ENCODE assay signal across 23 cellular contexts in the genomic region with DNA sequence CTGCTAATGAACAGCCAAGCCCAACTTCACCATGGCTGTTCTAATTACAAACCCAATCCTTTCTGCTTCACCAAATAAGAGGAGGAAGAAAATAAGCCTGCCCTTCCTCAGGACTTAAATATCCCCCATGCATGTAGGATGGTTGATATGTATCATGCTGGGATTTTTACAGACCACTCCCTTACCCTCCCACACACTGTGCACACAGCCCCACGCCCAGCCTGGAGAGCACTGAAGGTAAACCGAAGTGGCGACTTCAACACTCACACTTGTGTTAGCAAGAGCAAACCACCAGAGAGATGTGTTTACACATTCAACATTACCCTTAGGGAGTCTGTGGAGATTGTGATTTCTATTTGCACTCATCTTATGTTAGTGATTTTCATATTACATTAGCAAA.
DNase-seq lines count a peak whose midpoint lies in the region; ATAC-seq and TF ChIP-seq lines count a peak whose summit lies in the region.
"Had no signal": no experiment of that assay in that cellular context is flagged by ENCODE, and none has a peak within 500 bp of the region (broad histone marks: within the 10 kb centered on the region; RNA-seq: fewer than 3 reads in every experiment).

No MANE protein-coding gene starts in this region.

- H3K36me3 ChIP-seq in Karpas-422 (ENCODE audit: insufficient read depth, low read length) (no peaks in the 10 kb centered on the region), upper lobe of right lung (no peaks in the 10 kb centered on the region)
- H3K36me3 ChIP-seq: BLaER1 treated with 17β-estradiol and CSF1 and Interleukin-3, amounts not matched to agents 10 nM and 100 nM; HAP-1 had no signal

- H3K79me2 ChIP-seq in Karpas-422 (ENCODE audit: low read length) = no peaks in the 10 kb centered on the region

- no peaks in the 10 kb centered on the region for H4K20me1 ChIP-seq in Karpas-422 (ENCODE audit: insufficient read depth, low read depth, low read length)
- H4K20me1 ChIP-seq: BLaER1 treated with 17β-estradiol and CSF1 and Interleukin-3, amounts not matched to agents 10 nM and 100 nM had no signal

- TF ChIP-seq CTCF in dorsolateral prefrontal cortex (IDR thresholded peaks at IDR 0.05 in 54 of 56, conservative IDR thresholded peaks at IDR 0.05 in 2 of 56; ENCODE audit: low read depth in 1 of 56, partially characterized antibody in 56 of 56) (no peak), upper lobe of right lung (IDR thresholded peaks at IDR 0.05) (no peak)

- H3K27me3 ChIP-seq in Karpas-422 (ENCODE audit: low read length) = no peaks in the 10 kb centered on the region
- no peaks in the 10 kb centered on the region for H3K27me3 ChIP-seq in dorsolateral prefrontal cortex
- peaks cover 12% of the 10 kb centered on the region for H3K27me3 ChIP-seq in upper lobe of right lung
- H3K27me3 ChIP-seq: BLaER1 treated with 17β-estradiol and CSF1 and Interleukin-3, amounts not matched to agents 10 nM and 100 nM had no signal

- peak overlapping the region; percentile 3; the same call in 1 of the 2 replicates for H3K9ac ChIP-seq in Karpas-422 (ENCODE audit: low read length)
- H3K9ac ChIP-seq: BLaER1 treated with 17β-estradiol and CSF1 and Interleukin-3, amounts not matched to agents 10 nM and 100 nM had no signal

- no peaks in the 10 kb centered on the region for H3K9me3 ChIP-seq in Karpas-422 (ENCODE audit: low read length)
- no peaks in the 10 kb centered on the region for H3K9me3 ChIP-seq in upper lobe of right lung
- H3K9me3 ChIP-seq: A549; BLaER1 treated with 17β-estradiol and CSF1 and Interleukin-3, amounts not matched to agents 10 nM and 100 nM; Caco-2; HAP-1 had no signal

- H2AFZ ChIP-seq in Karpas-422 (ENCODE audit: low read length) = peak overlapping the region; percentile 26; the same call in 1 of the 2 replicates

- H3K4me1 ChIP-seq in Karpas-422 (ENCODE audit: low read length) = peaks cover 81% of the 10 kb centered on the region
- no peaks in the 10 kb centered on the region for H3K4me1 ChIP-seq in upper lobe of right lung
- H3K4me1 ChIP-seq: A549; BLaER1 treated with 17β-estradiol and CSF1 and Interleukin-3, amounts not matched to agents 10 nM and 100 nM had no signal

- H3K27ac ChIP-seq in Karpas-422 (ENCODE audit: low read length) = peak overlapping the region; percentile 92
- H3K27ac ChIP-seq in dorsolateral prefrontal cortex = peak overlapping the region in 35 of 59 donors; percentile 1 to 87 (median 57)
- no peak overlapping the region for H3K27ac ChIP-seq in upper lobe of right lung
- H3K27ac ChIP-seq: A549; BLaER1 treated with 17β-estradiol and CSF1 and Interleukin-3, amounts not matched to agents 10 nM and 100 nM; RWPE1 had no signal

- no peaks in the 10 kb centered on the region for H3K9me2 ChIP-seq in Karpas-422 (replicated peaks; ENCODE audit: insufficient read depth, low read length)

- peak overlapping the region; percentile 56 for H3K4me2 ChIP-seq in Karpas-422 (ENCODE audit: low read depth, low read length, poor library complexity, severe bottlenecking)
- H3K4me2 ChIP-seq: A549; BLaER1 treated with 17β-estradiol and CSF1 and Interleukin-3, amounts not matched to agents 10 nM and 100 nM had no signal

- H3K4me3 ChIP-seq in Karpas-422 (ENCODE audit: low read length) (no peak overlapping the region), dorsolateral prefrontal cortex (no peak overlapping the region), upper lobe of right lung (no peak overlapping the region)
- H3K4me3 ChIP-seq: A549; BLaER1 treated with 17β-estradiol and CSF1 and Interleukin-3, amounts not matched to agents 10 nM and 100 nM; GM12878; HAP-1 had no signal

- intact Hi-C loops in dorsolateral prefrontal cortex (cut with DNase I) (no loop called here), upper lobe of right lung (cut with DNase I) (no loop called here)

- peak; percentile 24 for DNase-seq in NCI-H748 (lab: John Stamatoyannopoulos, UW; ENCODE audit: unreplicated experiment)
- no peak for DNase-seq in NCI-H748 treated with DMSO at 0.1 percent for 48 hours (lab: John Stamatoyannopoulos, UW)
- no peak for DNase-seq in Karpas-422
- DNase-seq in dorsolateral prefrontal cortex = no peak
- no peak for DNase-seq in upper lobe of right lung
- DNase-seq in cerebellar nuclear complex (lab: John Stamatoyannopoulos, UW) = no peak
- no peak for DNase-seq in NCI-H1694 treated with DMSO at 0.1 percent for 48 hours (lab: John Stamatoyannopoulos, UW)
- DNase-seq: AML-193; Caco-2; CD4-positive, alpha-beta T cell; GOT3; KBM-7; MM.1S; NCI-H2227 treated with DMSO at 0.1 percent for 48 hours; NCI-H82; SHP77; T-helper 1 cell had no signal

- ATAC-seq in upper lobe of right lung = peak; percentile 41
- ATAC-seq: A549, GM12878, Panc1 had no signal
